1 cellular context compared by ENCODE assay signal in genomic region chr12:100200450-100201181, GRCh38.
A peak's percentile ranks its signal among the peaks of the same experiment; 100 is the strongest.
TF ChIP-seq lines count a peak whose summit lies in the region.

Gene ACTR6, plus strand, starts transcription at chr12:100200815. Its CDS starts 37 bp downstream, at chr12:100200852.

TF ChIP-seq in HepG2, 621 proteins besides CTCF, POLR2A, EP300 and RAD21 (continued from another document and continues in another):
- TF ChIP-seq DBP (CRISPR knock-in tag; IDR thresholded peaks at IDR 0.05; ENCODE audit: not compliant biosample characterization) (no peak), SETDB1 (CRISPR knock-in tag; IDR thresholded peaks at IDR 0.05; ENCODE audit: borderline replicate concordance) (no peak), SOX5 (CRISPR knock-in tag; IDR thresholded peaks at IDR 0.05; ENCODE audit: borderline replicate concordance) (peak; percentile 43; the same call in 1 of the 2 replicates), KMT2A (CRISPR knock-in tag; IDR thresholded peaks at IDR 0.05) (peak; percentile 94), MXD4 (CRISPR knock-in tag; IDR thresholded peaks at IDR 0.05) (no peak), ZNF407 (CRISPR knock-in tag; IDR thresholded peaks at IDR 0.05; ENCODE audit: not compliant biosample characterization) (peak; percentile 29), FOXK1 (CRISPR knock-in tag; IDR thresholded peaks at IDR 0.05; ENCODE audit: borderline replicate concordance, low read depth) (peak; percentile 97), ZHX2 (IDR thresholded peaks at IDR 0.05; ENCODE audit: low read depth) (peak; percentile 65; the same call in 1 of the 2 replicates), ZHX2 (CRISPR knock-in tag; IDR thresholded peaks at IDR 0.05; ENCODE audit: borderline replicate concordance) (0 out of 2 replicates have a peak, but pooled peaks have one; percentile 30), MEIS1 (CRISPR knock-in tag; IDR thresholded peaks at IDR 0.05; ENCODE audit: borderline replicate concordance) (no peak), ZC3H13 (CRISPR knock-in tag; IDR thresholded peaks at IDR 0.05) (no peak), PCBP1 (IDR thresholded peaks at IDR 0.05; ENCODE audit: borderline replicate concordance, low read depth, low read length) (no peak), FOSL1 (CRISPR knock-in tag; IDR thresholded peaks at IDR 0.05; ENCODE audit: borderline replicate concordance) (no peak), ZFP36 (IDR thresholded peaks at IDR 0.05; ENCODE audit: borderline replicate concordance, low read depth, low read length, partially characterized antibody) (no peak), BCLAF1 (IDR thresholded peaks at IDR 0.05) (no peak), EHMT2 (IDR thresholded peaks at IDR 0.05; ENCODE audit: borderline replicate concordance, low read depth, low read length) (no peak), CEBPG (CRISPR knock-in tag; IDR thresholded peaks at IDR 0.05) (0 out of 2 replicates have a peak, but pooled peaks have one; percentile 24), MTF2 (CRISPR knock-in tag; IDR thresholded peaks at IDR 0.05; ENCODE audit: borderline replicate concordance) (no peak), ZNF839 (CRISPR knock-in tag; IDR thresholded peaks at IDR 0.05; ENCODE audit: borderline replicate concordance) (no peak; the same call in 1 of the 2 replicates), ZBTB38 (CRISPR knock-in tag; IDR thresholded peaks at IDR 0.05) (peak; percentile 44; the same call in 1 of the 2 replicates), NFIB (CRISPR knock-in tag; IDR thresholded peaks at IDR 0.05; ENCODE audit: borderline replicate concordance) (no peak), ATRX (CRISPR knock-in tag; IDR thresholded peaks at IDR 0.05; ENCODE audit: borderline replicate concordance) (no peak), SAP130 (CRISPR knock-in tag; IDR thresholded peaks at IDR 0.05; ENCODE audit: low read depth) (peak; percentile 100), CREBL2 (CRISPR knock-in tag; IDR thresholded peaks at IDR 0.05; ENCODE audit: borderline replicate concordance) (no peak), WIZ (CRISPR knock-in tag; IDR thresholded peaks at IDR 0.05) (no peak), HDAC2 (CRISPR knock-in tag; IDR thresholded peaks at IDR 0.05) (peak; percentile 83; the same call in 1 of the 2 replicates), TCF7L2 (IDR thresholded peaks at IDR 0.05; ENCODE audit: low read depth, low read length) (no peak), ZNF546 (CRISPR knock-in tag; conservative IDR thresholded peaks at IDR 0.05) (no peak), ZNF3 (CRISPR knock-in tag; IDR thresholded peaks at IDR 0.05) (no peak), FOXJ3 (CRISPR knock-in tag; IDR thresholded peaks at IDR 0.05; ENCODE audit: borderline replicate concordance) (0 out of 2 replicates have a peak, but pooled peaks have one; percentile 59), EEA1 (CRISPR knock-in tag; IDR thresholded peaks at IDR 0.05; ENCODE audit: borderline replicate concordance) (no peak), ZKSCAN5 (CRISPR knock-in tag; IDR thresholded peaks at IDR 0.05) (no peak), HES4 (CRISPR knock-in tag; IDR thresholded peaks at IDR 0.05; ENCODE audit: borderline replicate concordance) (no peak), HNRNPLL (IDR thresholded peaks at IDR 0.05; ENCODE audit: low read depth, low read length, poor library complexity, severe bottlenecking) (no peak), ZNF274 (CRISPR knock-in tag; IDR thresholded peaks at IDR 0.05) (no peak), KDM3A (CRISPR knock-in tag; IDR thresholded peaks at IDR 0.05; ENCODE audit: low read depth) (no peak; the same call in 1 of the 2 replicates), NFRKB (IDR thresholded peaks at IDR 0.05) (no peak), HMGXB3 (CRISPR knock-in tag; IDR thresholded peaks at IDR 0.05; ENCODE audit: borderline replicate concordance) (no peak), TGIF2 (CRISPR knock-in tag; IDR thresholded peaks at IDR 0.05) (peak; percentile 88; the same call in 1 of the 2 replicates)
